Comparison of ENCODE assay signal across 28 cellular contexts in genomic region chr7:100000239-100000638, GRCh38. TPM values are rescaled to one million over a fixed set of nuclear protein-coding genes. Genes with fewer than 3 reads are reported as not detected.
"Had no signal": no experiment of that assay in that cellular context is flagged by ENCODE, and none has a peak within 500 bp of the region (broad histone marks: within the 10 kb centered on the region; RNA-seq: fewer than 3 reads in every experiment).

No MANE protein-coding gene starts in this region.

- H3K27ac Mint-ChIP-seq: activated CD4-positive, alpha-beta T cell treated with anti-CD3 and anti-CD28 coated beads, Interleukin-2, amount 10 ng/mL, durations not matched to agents 7 days and 5 days; activated CD8-positive, alpha-beta memory T cell treated with anti-CD3 and anti-CD28 coated beads, Interleukin-2, amount 10 ng/mL, durations not matched to agents 7 days and 5 days; activated CD8-positive, alpha-beta T cell treated with anti-CD3 and anti-CD28 coated beads for 36 hours; activated naive CD4-positive, alpha-beta T cell treated with anti-CD3 and anti-CD28 coated beads, Interleukin-2, amount 10 ng/mL, durations not matched to agents 7 days and 5 days; naive B cell; stimulated activated naive CD8-positive, alpha-beta T cell treated with anti-CD3 and anti-CD28 coated beads, Interleukin-15, amount 100 ng/mL, for 72 hours had no signal

- ATAC-seq: activated CD8-positive, alpha-beta memory T cell treated with anti-CD3 and anti-CD28 coated beads, Interleukin-2, amount 10 ng/mL, durations not matched to agents 7 days and 5 days; activated CD8-positive, alpha-beta T cell treated with anti-CD3 and anti-CD28 coated beads for 36 hours; effector memory CD8-positive, alpha-beta T cell; esophagus mucosa; left ventricle myocardium superior; stimulated activated naive CD8-positive, alpha-beta T cell treated with anti-CD3 and anti-CD28 coated beads, Interleukin-15, amount 100 ng/mL, for 72 hours had no signal

- DNase-seq: activated CD4-positive, alpha-beta T cell treated with anti-CD3 and anti-CD28 coated beads, Interleukin-2, amount 10 ng/mL, durations not matched to agents 7 days and 5 days; activated CD4-positive, CD25-positive, alpha-beta regulatory T cell treated with anti-CD3 and anti-CD28 coated beads, Interleukin-2, amount 50 U/mL, for 72 hours; activated CD8-positive, alpha-beta memory T cell treated with anti-CD3 and anti-CD28 coated beads, Interleukin-2, amount 10 ng/mL, durations not matched to agents 7 days and 5 days; activated CD8-positive, alpha-beta T cell treated with anti-CD3 and anti-CD28 coated beads for 36 hours; activated effector memory CD4-positive, alpha-beta T cell treated with anti-CD3 and anti-CD28 coated beads, Interleukin-2, amount 50 U/mL, for 16 hours; activated naive CD4-positive, alpha-beta T cell treated with anti-CD3 and anti-CD28 coated beads, Interleukin-2, amount 10 ng/mL, durations not matched to agents 7 days and 5 days; activated T-cell treated with anti-CD3 and anti-CD28 coated beads for 4 hours; amygdala; dermis blood vessel endothelial cell; effector memory CD8-positive, alpha-beta T cell; foreskin melanocyte; glutamatergic neuron; hypothalamus; left ventricle myocardium superior; midbrain; naive B cell; nucleus accumbens; posterior cingulate gyrus; stimulated activated CD4-positive, alpha-beta T cell treated with anti-CD3 and anti-CD28 coated beads, Interleukin-1b, Interleukin-23, amount 100 ng/mL, for 48 hours; stimulated activated naive CD8-positive, alpha-beta T cell treated with anti-CD3 and anti-CD28 coated beads, Interleukin-15, amount 100 ng/mL, for 72 hours; trophoblast cell; WERI-Rb-1 had no signal

- H3K27ac ChIP-seq: cardiac muscle cell, SK-N-MC, suprapubic skin, WERI-Rb-1 had no signal

- H3K36me3 ChIP-seq: cardiac muscle cell, suprapubic skin, WERI-Rb-1 had no signal

- H3K4me3 ChIP-seq: cardiac muscle cell, SK-N-MC, suprapubic skin had no signal

- H3K36me3 Mint-ChIP-seq: activated CD8-positive, alpha-beta memory T cell treated with anti-CD3 and anti-CD28 coated beads, Interleukin-2, amount 10 ng/mL, durations not matched to agents 7 days and 5 days; naive B cell had no signal

- H3K9me3 Mint-ChIP-seq: activated CD4-positive, alpha-beta T cell treated with anti-CD3 and anti-CD28 coated beads, Interleukin-2, amount 10 ng/mL, durations not matched to agents 7 days and 5 days; activated CD8-positive, alpha-beta T cell treated with anti-CD3 and anti-CD28 coated beads for 36 hours; activated naive CD4-positive, alpha-beta T cell treated with anti-CD3 and anti-CD28 coated beads, Interleukin-2, amount 10 ng/mL, durations not matched to agents 7 days and 5 days; effector memory CD8-positive, alpha-beta T cell; naive B cell had no signal

- H3K4me3 Mint-ChIP-seq: activated CD4-positive, alpha-beta T cell treated with anti-CD3 and anti-CD28 coated beads, Interleukin-2, amount 10 ng/mL, durations not matched to agents 7 days and 5 days; activated CD8-positive, alpha-beta memory T cell treated with anti-CD3 and anti-CD28 coated beads, Interleukin-2, amount 10 ng/mL, durations not matched to agents 7 days and 5 days; activated CD8-positive, alpha-beta T cell treated with anti-CD3 and anti-CD28 coated beads for 36 hours; activated naive CD4-positive, alpha-beta T cell treated with anti-CD3 and anti-CD28 coated beads, Interleukin-2, amount 10 ng/mL, durations not matched to agents 7 days and 5 days; effector memory CD8-positive, alpha-beta T cell; naive B cell; stimulated activated naive CD8-positive, alpha-beta T cell treated with anti-CD3 and anti-CD28 coated beads, Interleukin-15, amount 100 ng/mL, for 72 hours had no signal

- H3K27me3 Mint-ChIP-seq: activated CD8-positive, alpha-beta T cell treated with anti-CD3 and anti-CD28 coated beads for 36 hours; stimulated activated naive CD8-positive, alpha-beta T cell treated with anti-CD3 and anti-CD28 coated beads, Interleukin-15, amount 100 ng/mL, for 72 hours had no signal

- H3K27me3 ChIP-seq: cardiac muscle cell, suprapubic skin had no signal

- H3K9me3 ChIP-seq: suprapubic skin had no signal

RNA-seq across cellular contexts. Expression of gene AZGP1, which starts 24.4 kb away (rescaled TPM):
- total RNA-seq: activated CD4-positive, alpha-beta T cell treated with anti-CD3 and anti-CD28 coated beads, Interleukin-2, amount 10 ng/mL, durations not matched to agents 7 days and 5 days; activated CD8-positive, alpha-beta memory T cell treated with anti-CD3 and anti-CD28 coated beads, Interleukin-2, amount 10 ng/mL, durations not matched to agents 7 days and 5 days; activated CD8-positive, alpha-beta T cell treated with anti-CD3 and anti-CD28 coated beads for 36 hours; cardiac muscle cell; dermis blood vessel endothelial cell; endothelial cell of umbilical vein; T-helper 2 cell treated with Interferon-gamma antibody and Interleukin-4, amounts not matched to agents 100 ng/mL and 5 ng/mL, for 36 hours had no signal
